Comparison of ENCODE assay signal across 30 cellular contexts in genomic region chr15:71437404-71437803, GRCh38.
"Had no signal": no experiment of that assay in that cellular context is flagged by ENCODE, and none has a peak within 500 bp of the region (broad histone marks: within the 10 kb centered on the region; RNA-seq: fewer than 3 reads in every experiment).

No MANE protein-coding gene starts in this region.

- H3K36me3 Mint-ChIP-seq: activated CD4-positive, alpha-beta memory T cell treated with anti-CD3 and anti-CD28 coated beads for 36 hours; activated naive CD4-positive, alpha-beta T cell treated with anti-CD3 and anti-CD28 coated beads, Interleukin-2, amount 50 U/mL, for 24 hours; activated naive CD8-positive, alpha-beta T cell treated with anti-CD3 and anti-CD28 coated beads, Interleukin-2, amount 10 ng/mL, durations not matched to agents 7 days and 5 days had no signal

- FAIRE-seq: astrocyte, TTC549 had no signal

- H3K27ac Mint-ChIP-seq: activated CD4-positive, alpha-beta memory T cell treated with anti-CD3 and anti-CD28 coated beads for 36 hours; activated naive CD4-positive, alpha-beta T cell treated with anti-CD3 and anti-CD28 coated beads, Interleukin-2, amount 50 U/mL, for 24 hours; activated naive CD8-positive, alpha-beta T cell treated with anti-CD3 and anti-CD28 coated beads, Interleukin-2, amount 10 ng/mL, durations not matched to agents 7 days and 5 days; T-helper 1 cell treated with Interleukin-12 subunit alpha and Interleukin-12 subunit beta and Interleukin-4 antibody, amounts not matched to agents 30 μg/mL and 1 μg/mL, for 36 hours; T-helper 2 cell treated with Interferon-gamma antibody and Interleukin-4, amounts not matched to agents 5 μg/mL and 100 μg/mL, for 36 hours had no signal

- H3K36me3 ChIP-seq: breast epithelium, SJSA1 had no signal

- H3K27ac ChIP-seq: body of pancreas, breast epithelium, SJSA1 had no signal

- H3K4me3 ChIP-seq: body of pancreas, breast epithelium, SJSA1 had no signal

- DNase-seq: activated CD4-positive, alpha-beta memory T cell treated with anti-CD3 and anti-CD28 coated beads for 36 hours; activated CD4-positive, alpha-beta T cell treated with anti-CD3 and anti-CD28 coated beads, Interleukin-2, amount 50 U/mL, for 1 hour; activated CD8-positive, alpha-beta memory T cell treated with anti-CD3 and anti-CD28 coated beads, Interleukin-2, amount 50 U/mL, for 4 hours; activated effector memory CD4-positive, alpha-beta T cell treated with Interleukin-2 at 50 U/mL for 16 hours; activated naive CD8-positive, alpha-beta T cell treated with anti-CD3 and anti-CD28 coated beads, Interleukin-2, amount 10 ng/mL, durations not matched to agents 7 days and 5 days; activated T-cell treated with anti-CD3 and anti-CD28 coated beads for 4 hours; activated T-cell treated with anti-CD3 and anti-CD28 coated beads, Interleukin-2, amount 50 U/mL, for 4 hours; amygdala; body of pancreas; Kasumi-1; KG1; MM.1S; MV-4-11; NCI-H1092; NCI-H1436 treated with DMSO at 0.1 percent for 48 hours; NCI-H1694 treated with DMSO at 0.1 percent for 48 hours; NCI-H2029; NCI-H345; NCI-H524 treated with DMSO at 0.1 percent for 48 hours; NK-92 treated with Interleukin-12 subunit alpha and Interleukin-12 subunit beta, amount 100 ng/mL, for 24 hours; SHP77 treated with DMSO at 0.1 percent for 48 hours; SK-N-SH had no signal

- H3K4me2 ChIP-seq: SK-N-SH had no signal

- H3K9ac ChIP-seq: SK-N-SH had no signal

- H3K9me3 ChIP-seq: body of pancreas, breast epithelium, SJSA1, SK-N-SH had no signal

- H3K4me3 Mint-ChIP-seq: activated CD4-positive, alpha-beta memory T cell treated with anti-CD3 and anti-CD28 coated beads for 36 hours; activated naive CD4-positive, alpha-beta T cell treated with anti-CD3 and anti-CD28 coated beads, Interleukin-2, amount 50 U/mL, for 24 hours; activated naive CD8-positive, alpha-beta T cell treated with anti-CD3 and anti-CD28 coated beads, Interleukin-2, amount 10 ng/mL, durations not matched to agents 7 days and 5 days; activated T-cell treated with anti-CD3 and anti-CD28 coated beads, Interleukin-2, amount 50 U/mL, for 4 hours; T-helper 1 cell treated with Interleukin-12 subunit alpha and Interleukin-12 subunit beta and Interleukin-4 antibody, amounts not matched to agents 30 μg/mL and 1 μg/mL, for 36 hours; T-helper 2 cell treated with Interferon-gamma antibody and Interleukin-4, amounts not matched to agents 5 μg/mL and 100 μg/mL, for 36 hours had no signal

- H3K4me1 ChIP-seq: body of pancreas, breast epithelium had no signal

- ATAC-seq: activated T-cell treated with anti-CD3 and anti-CD28 coated beads, Interleukin-2, amount 50 U/mL, for 4 hours; body of pancreas; Panc1 had no signal

- H3K27me3 Mint-ChIP-seq: activated naive CD4-positive, alpha-beta T cell treated with anti-CD3 and anti-CD28 coated beads, Interleukin-2, amount 50 U/mL, for 24 hours had no signal

- H3K4me1 Mint-ChIP-seq: activated naive CD4-positive, alpha-beta T cell treated with anti-CD3 and anti-CD28 coated beads, Interleukin-2, amount 50 U/mL, for 24 hours; activated naive CD8-positive, alpha-beta T cell treated with anti-CD3 and anti-CD28 coated beads, Interleukin-2, amount 10 ng/mL, durations not matched to agents 7 days and 5 days had no signal

- H3K27me3 ChIP-seq: body of pancreas, breast epithelium, SJSA1 had no signal

- H3K9me3 Mint-ChIP-seq: activated CD4-positive, alpha-beta memory T cell treated with anti-CD3 and anti-CD28 coated beads for 36 hours; activated naive CD4-positive, alpha-beta T cell treated with anti-CD3 and anti-CD28 coated beads, Interleukin-2, amount 50 U/mL, for 24 hours; activated T-cell treated with anti-CD3 and anti-CD28 coated beads, Interleukin-2, amount 50 U/mL, for 4 hours; T-helper 1 cell treated with Interleukin-12 subunit alpha and Interleukin-12 subunit beta and Interleukin-4 antibody, amounts not matched to agents 30 μg/mL and 1 μg/mL, for 36 hours; T-helper 2 cell treated with Interferon-gamma antibody and Interleukin-4, amounts not matched to agents 5 μg/mL and 100 μg/mL, for 36 hours had no signal
